In genomic region chr1:52631759-52632331, GRCh38 we compare ENCODE assay signal across 10 cellular contexts. TPM values are rescaled to one million over a fixed set of nuclear protein-coding genes. Genes with fewer than 3 reads are reported as not detected.
DNase-seq lines count a peak whose midpoint lies in the region; ATAC-seq and TF ChIP-seq lines count a peak whose summit lies in the region.
"Had no signal": no experiment of that assay in that cellular context is flagged by ENCODE, and none has a peak within 500 bp of the region (broad histone marks: within the 10 kb centered on the region; RNA-seq: fewer than 3 reads in every experiment).

No MANE protein-coding gene starts in this region.

- peak; percentile 12 for ATAC-seq in stimulated activated effector memory CD8-positive, alpha-beta T cell treated with anti-CD3 and anti-CD28 coated beads, Interleukin-12 subunit alpha, Interleukin-12 subunit beta, amount 100 ng/mL, for 72 hours
- ATAC-seq in HG02870 (IDR thresholded peaks at IDR 0.05; ENCODE audit: unreplicated experiment): no peak

- no peaks in the 10 kb centered on the region for H3K4me1 ChIP-seq in endodermal cell (ENCODE audit: control insufficient read depth, insufficient read depth, low read length)

- POLR2A ChIA-PET in activated CD4-positive, alpha-beta T cell treated with anti-CD3 and anti-CD28 coated beads, Interleukin-2, amount 10 ng/mL, durations not matched to agents 7 days and 5 days (lab: Charles Lee): no interaction called here

- peak overlapping the region; percentile 43 for H3K4me3 Mint-ChIP-seq in activated CD4-positive, alpha-beta T cell treated with anti-CD3 and anti-CD28 coated beads, Interleukin-2, amount 10 ng/mL, durations not matched to agents 7 days and 5 days
- H3K4me3 Mint-ChIP-seq in endodermal cell: peak overlapping the region; percentile 58
- peak overlapping the region; percentile 74 for H3K4me3 Mint-ChIP-seq in stimulated activated effector memory CD8-positive, alpha-beta T cell treated with anti-CD3 and anti-CD28 coated beads, Interleukin-12 subunit alpha, Interleukin-12 subunit beta, amount 100 ng/mL, for 72 hours

- 90 to 93% methylated on average over 6 to 8 of the region's 8 CpGs for WGBS in endodermal cell (ENCODE audit: insufficient coverage in 1 of 2, insufficient read length in 1 of 2), 2 experiments

- no peak overlapping the region for H3K9ac ChIP-seq in endodermal cell (ENCODE audit: extremely low read depth, low read length, poor library complexity, severe bottlenecking)

- no peak for TF ChIP-seq CTCF in endodermal cell (conservative IDR thresholded peaks at IDR 0.05)

- H3K27me3 ChIP-seq in endodermal cell (ENCODE audit: control insufficient read depth, insufficient read depth, low read length, poor library complexity, severe bottlenecking): peaks cover 36% of the 10 kb centered on the region

- H3K27ac ChIP-seq in endodermal cell (ENCODE audit: low read depth, low read length): no peak overlapping the region

- peaks cover 24% of the 10 kb centered on the region for H3K36me3 Mint-ChIP-seq in activated CD4-positive, alpha-beta T cell treated with anti-CD3 and anti-CD28 coated beads, Interleukin-2, amount 10 ng/mL, durations not matched to agents 7 days and 5 days (ENCODE audit: low read depth)
- H3K36me3 Mint-ChIP-seq in endodermal cell (ENCODE audit: low read depth): no peaks in the 10 kb centered on the region
- peaks cover 6% of the 10 kb centered on the region for H3K36me3 Mint-ChIP-seq in stimulated activated effector memory CD8-positive, alpha-beta T cell treated with anti-CD3 and anti-CD28 coated beads, Interleukin-12 subunit alpha, Interleukin-12 subunit beta, amount 100 ng/mL, for 72 hours

- peaks cover 47% of the 10 kb centered on the region for H3K4me1 Mint-ChIP-seq in activated CD4-positive, alpha-beta T cell treated with anti-CD3 and anti-CD28 coated beads, Interleukin-2, amount 10 ng/mL, durations not matched to agents 7 days and 5 days
- peaks cover 21% of the 10 kb centered on the region for H3K4me1 Mint-ChIP-seq in endodermal cell
- H3K4me1 Mint-ChIP-seq in stimulated activated effector memory CD8-positive, alpha-beta T cell treated with anti-CD3 and anti-CD28 coated beads, Interleukin-12 subunit alpha, Interleukin-12 subunit beta, amount 100 ng/mL, for 72 hours: peaks cover 77% of the 10 kb centered on the region

- H3K9me3 ChIP-seq in endodermal cell (ENCODE audit: control insufficient read depth, low read length): no peaks in the 10 kb centered on the region

- peaks cover 12% of the 10 kb centered on the region for H3K9me3 Mint-ChIP-seq in activated CD4-positive, alpha-beta T cell treated with anti-CD3 and anti-CD28 coated beads, Interleukin-2, amount 10 ng/mL, durations not matched to agents 7 days and 5 days
- H3K9me3 Mint-ChIP-seq in endodermal cell: no peaks in the 10 kb centered on the region
- no peaks in the 10 kb centered on the region for H3K9me3 Mint-ChIP-seq in stimulated activated effector memory CD8-positive, alpha-beta T cell treated with anti-CD3 and anti-CD28 coated beads, Interleukin-12 subunit alpha, Interleukin-12 subunit beta, amount 100 ng/mL, for 72 hours

- H3K27me3 Mint-ChIP-seq in activated CD4-positive, alpha-beta T cell treated with anti-CD3 and anti-CD28 coated beads, Interleukin-2, amount 10 ng/mL, durations not matched to agents 7 days and 5 days: peaks cover 5% of the 10 kb centered on the region
- H3K27me3 Mint-ChIP-seq in endodermal cell (ENCODE audit: insufficient read depth): peaks cover 56% of the 10 kb centered on the region

- no peaks in the 10 kb centered on the region for H3K36me3 ChIP-seq in endodermal cell (ENCODE audit: control insufficient read depth, insufficient read depth, low read length)

- peak overlapping the region; percentile 81 for H3K27ac Mint-ChIP-seq in activated CD4-positive, alpha-beta T cell treated with anti-CD3 and anti-CD28 coated beads, Interleukin-2, amount 10 ng/mL, durations not matched to agents 7 days and 5 days
- H3K27ac Mint-ChIP-seq in endodermal cell: no peak overlapping the region
- H3K27ac Mint-ChIP-seq in stimulated activated effector memory CD8-positive, alpha-beta T cell treated with anti-CD3 and anti-CD28 coated beads, Interleukin-12 subunit alpha, Interleukin-12 subunit beta, amount 100 ng/mL, for 72 hours: peak overlapping the region; percentile 86

- CTCF ChIA-PET in activated CD4-positive, alpha-beta T cell treated with anti-CD3 and anti-CD28 coated beads, Interleukin-2, amount 10 ng/mL, durations not matched to agents 7 days and 5 days (lab: Charles Lee): interaction anchor here (1.0 kb wide), 1 partner anchor 54 kb away, joined by 3 read pairs; no protein-coding TSS in a partner anchor

- no peak overlapping the region for H3K4me3 ChIP-seq in endodermal cell (ENCODE audit: low read length)

- no peak for DNase-seq in activated CD4-positive, alpha-beta T cell treated with anti-CD3 and anti-CD28 coated beads, Interleukin-2, amount 10 ng/mL, durations not matched to agents 7 days and 5 days
- no peak for DNase-seq in activated CD4-positive, alpha-beta T cell treated with anti-CD3 and anti-CD28 coated beads, Interleukin-2, amount 50 U/mL, for 1 hour
- DNase-seq in SKM-1 treated with dmso at 0.1 percent for 144 hours (lab: John Stamatoyannopoulos, UW; ENCODE audit: unreplicated experiment) (peak; percentile 66), endodermal cell (peak; percentile 47), NCI-H2081 (lab: John Stamatoyannopoulos, UW) (no peak)
- peak; percentile 18 to 60 for DNase-seq in stimulated activated effector memory CD8-positive, alpha-beta T cell treated with anti-CD3 and anti-CD28 coated beads, Interleukin-12 subunit alpha, Interleukin-12 subunit beta, amount 100 ng/mL, for 72 hours (ENCODE audit: low spot score in 2 of 2)
- DNase-seq in central memory CD4-positive, alpha-beta T cell: no peak

RNA-seq across cellular contexts. Expression of gene SHISAL2A, which starts 1.1 kb away (rescaled TPM):
- total RNA-seq in activated CD4-positive, alpha-beta T cell treated with anti-CD3 and anti-CD28 coated beads, Interleukin-2, amount 10 ng/mL, durations not matched to agents 7 days and 5 days: 1 to 10 TPM; 8.2 TPM
- 1 to 10 TPM; 1.5 to 5.3 TPM for total RNA-seq in endodermal cell
- 1.1 TPM for polyA plus RNA-seq in endodermal cell (2013, experiment 1 of 2)
- polyA plus RNA-seq in endodermal cell (2013, experiment 2 of 2): 1.4 TPM
- total RNA-seq: dermis microvascular lymphatic vessel endothelial cell, RPMI7951 had no signal

RNA-seq across cellular contexts. Expression of gene GPX7, which starts 29.7 kb away (rescaled TPM):
- 10 to 100 TPM; 20.3 to 22.8 TPM for total RNA-seq in activated CD4-positive, alpha-beta T cell treated with anti-CD3 and anti-CD28 coated beads, Interleukin-2, amount 10 ng/mL, durations not matched to agents 7 days and 5 days
- total RNA-seq in endodermal cell: 10 to 100 TPM; 17.8 to 23.7 TPM
- 49.4 TPM for polyA plus RNA-seq in endodermal cell (2013, experiment 1 of 2)
- 45.7 TPM for polyA plus RNA-seq in endodermal cell (2013, experiment 2 of 2)

Comparison
In these comparisons a context has a peak if more than half of its experiments do, and no peak if none do; other contexts are left out.
1. DNase-seq: peak in SKM-1 treated with dmso at 0.1 percent for 144 hours (single experiment), endodermal cell (single experiment) and stimulated activated effector memory CD8-positive, alpha-beta T cell treated with anti-CD3 and anti-CD28 coated beads, Interleukin-12 subunit alpha, Interleukin-12 subunit beta, amount 100 ng/mL, for 72 hours (2 of 2); none in activated CD4-positive, alpha-beta T cell treated with anti-CD3 and anti-CD28 coated beads, Interleukin-2, amount 10 ng/mL, durations not matched to agents 7 days and 5 days (single experiment), activated CD4-positive, alpha-beta T cell treated with anti-CD3 and anti-CD28 coated beads, Interleukin-2, amount 50 U/mL, for 1 hour (single experiment), NCI-H2081 (0 of 2) and central memory CD4-positive, alpha-beta T cell (single experiment).
2. Peak in every context shown above with its lines, with median percentiles within 50 percentile points of each other: H3K4me3 Mint-ChIP-seq.